7 cellular contexts compared by ENCODE assay signal in genomic region chr3:124246949-124247348, GRCh38.
DNase-seq lines count a peak whose midpoint lies in the region; ATAC-seq and TF ChIP-seq lines count a peak whose summit lies in the region.

No MANE protein-coding gene starts in this region.

- intact Hi-C loops in CD14-positive monocyte (cut with micrococcal nuclease): no loop called here

- in situ Hi-C loops in brain microvascular endothelial cell (cut with HindIII; ENCODE audit: low pct_ligation_motif_present, low sequenced_read_pairs): no loop called here

- H3K4me3 ChIP-seq in GM12875 (ENCODE audit: low read depth, low read length) (no peak overlapping the region), brain microvascular endothelial cell (ENCODE audit: low read depth, low read length) (no peak overlapping the region)

- H3K9me3 Mint-ChIP-seq in osteocyte (ENCODE audit: unreplicated experiment) (no peaks in the 10 kb centered on the region), CD14-positive monocyte (peaks cover 0 to 4% (median 0%) of the 10 kb centered on the region in 7 donors)

- no peaks in the 10 kb centered on the region for H3K27me3 Mint-ChIP-seq in osteocyte (ENCODE audit: unreplicated experiment)
- H3K27me3 Mint-ChIP-seq in CD14-positive monocyte (ENCODE audit: low read depth in 3 of 3): peaks cover 3 to 18% (median 14%) of the 10 kb centered on the region in 3 donors

- H3K4me1 Mint-ChIP-seq in osteocyte (ENCODE audit: unreplicated experiment): peaks cover 16% of the 10 kb centered on the region
- H3K4me1 Mint-ChIP-seq in CD14-positive monocyte: no peaks in the 10 kb centered on the region

- H3K27me3 ChIP-seq in brain microvascular endothelial cell (replicated peaks): peaks cover 1% of the 10 kb centered on the region

- DNase-seq in NCI-H146 treated with DMSO at 0.1 percent for 48 hours (lab: John Stamatoyannopoulos, UW; ENCODE audit: unreplicated experiment) (peak; percentile 32), brain microvascular endothelial cell (no peak), osteocyte (ENCODE audit: extremely low spot score, unreplicated experiment) (no peak), CD14-positive monocyte (ENCODE audit: low spot score) (no peak)

- H3K27ac Mint-ChIP-seq in osteocyte (ENCODE audit: unreplicated experiment): no peak overlapping the region
- no peak overlapping the region for H3K27ac Mint-ChIP-seq in CD14-positive monocyte

- no peak overlapping the region for H3K4me3 Mint-ChIP-seq in osteocyte (ENCODE audit: unreplicated experiment)
- no peak overlapping the region for H3K4me3 Mint-ChIP-seq in CD14-positive monocyte

- H3K36me3 Mint-ChIP-seq in osteocyte (ENCODE audit: unreplicated experiment) (no peaks in the 10 kb centered on the region), CD14-positive monocyte (no peaks in the 10 kb centered on the region)

- ATAC-seq in HG02885 (IDR thresholded peaks at IDR 0.05; ENCODE audit: poor library complexity, unreplicated experiment): no peak
- ATAC-seq in GM21529 (IDR thresholded peaks at IDR 0.05; ENCODE audit: unreplicated experiment): no peak

- peak; percentile 60 for TF ChIP-seq CTCF in GM12875 (IDR thresholded peaks at IDR 0.05; ENCODE audit: borderline replicate concordance, insufficient read depth, low read depth, low read length)
- peak; percentile 66 for TF ChIP-seq CTCF in brain microvascular endothelial cell (IDR thresholded peaks at IDR 0.05; ENCODE audit: low read depth, low read length, missing control alignments)
- TF ChIP-seq CTCF in osteocyte (IDR thresholded peaks at IDR 0.05): peak; percentile 39
- no peak for TF ChIP-seq CTCF in CD14-positive monocyte (IDR thresholded peaks at IDR 0.05)

- H3K36me3 ChIP-seq in brain microvascular endothelial cell (replicated peaks): no peaks in the 10 kb centered on the region

- H3K27ac ChIP-seq in brain microvascular endothelial cell: no peak overlapping the region
